In genomic region chr14:68880581-68881105, GRCh38 we compare ENCODE assay signal across 19 cellular contexts.
A peak's percentile ranks its signal among the peaks of the same experiment; 100 is the strongest.
DNase-seq lines count a peak whose midpoint lies in the region; ATAC-seq and TF ChIP-seq lines count a peak whose summit lies in the region.
"Had no signal": no experiment of that assay in that cellular context is flagged by ENCODE, and none has a peak within 500 bp of the region (broad histone marks: within the 10 kb centered on the region; RNA-seq: fewer than 3 reads in every experiment).

No MANE protein-coding gene starts in this region.

- peaks cover 99% of the 10 kb centered on the region for H3K36me3 ChIP-seq in left ventricle myocardium inferior
- peaks cover 100% of the 10 kb centered on the region in 2 donors for H3K36me3 ChIP-seq in ascending aorta
- peaks cover 94% of the 10 kb centered on the region for H3K36me3 ChIP-seq in muscle layer of colon (ENCODE audit: insufficient read depth, low read length)
- no peaks in the 10 kb centered on the region for H3K36me3 ChIP-seq in uterus

- no peaks in the 10 kb centered on the region for H3K27me3 Mint-ChIP-seq in type B pancreatic cell

- H3K36me3 Mint-ChIP-seq in type B pancreatic cell, result peaks cover 40% of the 10 kb centered on the region

- DNase-seq in left ventricle myocardium inferior (no peak), Right ventricle myocardium inferior (ENCODE audit: missing footprints) (no peak), ascending aorta (ENCODE audit: low spot score in 2 of 2) (peak in 1 of 2 donors; percentile 59), type B pancreatic cell (ENCODE audit: extremely low spot score, unreplicated experiment) (no peak), omental fat pad (ENCODE audit: low spot score) (no peak), T-helper 2 cell (no peak), uterus (no peak)
- DNase-seq: C1 segment of cervical spinal cord, GF-D8, GOT3, NCI-H1048, NCI-H1436 treated with DMSO at 0.1 percent for 48 hours, NCI-H2029 treated with DMSO at 0.1 percent for 48 hours, NCI-H510A, NCI-H82, PC-3 had no signal

- H3K9me3 Mint-ChIP-seq in type B pancreatic cell, result no peaks in the 10 kb centered on the region

- no peaks in the 10 kb centered on the region for H3K4me1 Mint-ChIP-seq in type B pancreatic cell (ENCODE audit: unreplicated experiment)

- no peak for TF ChIP-seq POLR2A in uterus (IDR thresholded peaks at IDR 0.05)

- no peaks in the 10 kb centered on the region for H3K27me3 ChIP-seq in left ventricle myocardium inferior (ENCODE audit: low read depth)
- no peaks in the 10 kb centered on the region for H3K27me3 ChIP-seq in ascending aorta
- no peaks in the 10 kb centered on the region for H3K27me3 ChIP-seq in muscle layer of colon (ENCODE audit: control insufficient read depth in 1 of 2, insufficient read depth in 2 of 2, low read length in 2 of 2)
- H3K27me3 ChIP-seq in uterus, result no peaks in the 10 kb centered on the region

- H3K27ac ChIP-seq in left ventricle myocardium inferior (replicated peaks) (peak overlapping the region; percentile 36), ascending aorta (peak overlapping the region; percentile 15 to 27), muscle layer of colon (ENCODE audit: low read depth, low read length) (peak overlapping the region; percentile 58), uterus (peak overlapping the region in 1 of 2 donors; percentile 31)
- H3K27ac ChIP-seq: KMS-11 had no signal

- H3K4me3 ChIP-seq in left ventricle myocardium inferior (no peak overlapping the region), ascending aorta (no peak overlapping the region), muscle layer of colon (ENCODE audit: low read depth in 1 of 2, low read length in 2 of 2) (no peak overlapping the region), uterus (no peak overlapping the region)
- H3K4me3 ChIP-seq: A549 had no signal

- intact Hi-C loops in left ventricle myocardium inferior (cut with micrococcal nuclease), result no loop called here
- intact Hi-C loops in Right ventricle myocardium inferior (cut with DNase I), result no loop called here
- intact Hi-C loops in ascending aorta (cut with DNase I), result no loop called here
- intact Hi-C loops in uterus (cut with DNase I; ENCODE audit: low total_unique reads), result no loop called here

- ATAC-seq in Right ventricle myocardium inferior (no peak), omental fat pad (ENCODE audit: low FRiP score) (no peak)
- ATAC-seq: A549, PC-3 had no signal

- H3K9ac ChIP-seq in muscle layer of colon (ENCODE audit: low read length), result no peak overlapping the region
- H3K9ac ChIP-seq: KMS-11 had no signal

- TF ChIP-seq CTCF in left ventricle myocardium inferior (IDR thresholded peaks at IDR 0.05; ENCODE audit: borderline replicate concordance) (no peak), ascending aorta (IDR thresholded peaks at IDR 0.05) (no peak), type B pancreatic cell (conservative IDR thresholded peaks at IDR 0.05) (no peak), omental fat pad (IDR thresholded peaks at IDR 0.05) (no peak), uterus (IDR thresholded peaks at IDR 0.05) (no peak)

- H3K4me3 Mint-ChIP-seq in type B pancreatic cell, result no peak overlapping the region

- H3K9me3 ChIP-seq in left ventricle myocardium inferior (replicated peaks) (no peaks in the 10 kb centered on the region), ascending aorta (no peaks in the 10 kb centered on the region), muscle layer of colon (ENCODE audit: low read length) (no peaks in the 10 kb centered on the region), uterus (no peaks in the 10 kb centered on the region)
- H3K9me3 ChIP-seq: A549 had no signal

- peak overlapping the region; percentile 5 for H3K27ac Mint-ChIP-seq in type B pancreatic cell

- peaks cover 29% of the 10 kb centered on the region for H3K4me1 ChIP-seq in left ventricle myocardium inferior
- H3K4me1 ChIP-seq in ascending aorta, result no peaks in the 10 kb centered on the region
- peaks cover 24% of the 10 kb centered on the region for H3K4me1 ChIP-seq in muscle layer of colon (ENCODE audit: insufficient read depth, low read length)
- no peaks in the 10 kb centered on the region for H3K4me1 ChIP-seq in uterus
